In genomic region chr14:51544901-51545300, GRCh38 we compare ENCODE assay signal across 2 cellular contexts.
TF ChIP-seq lines count a peak whose summit lies in the region.

No MANE protein-coding gene starts in this region.

TF ChIP-seq in SK-N-SH, 30 proteins besides CTCF, POLR2A, EP300 and RAD21 (continued from another document):
- no peak for TF ChIP-seq ELF1 (IDR thresholded peaks at IDR 0.05)
- TF ChIP-seq NFIC (IDR thresholded peaks at IDR 0.05; ENCODE audit: borderline replicate concordance), result no peak
- TF ChIP-seq SMC3 (IDR thresholded peaks at IDR 0.05; ENCODE audit: low read depth, low read length), result no peak
- no peak for TF ChIP-seq POLR2AphosphoS5 (IDR thresholded peaks at IDR 0.05; ENCODE audit: low read depth, low read length)
- TF ChIP-seq TEAD4 (IDR thresholded peaks at IDR 0.05; ENCODE audit: borderline replicate concordance, insufficient read depth), result no peak
- TF ChIP-seq MAX (IDR thresholded peaks at IDR 0.05; ENCODE audit: low read depth), result no peak
- no peak for TF ChIP-seq FOXM1 (IDR thresholded peaks at IDR 0.05; ENCODE audit: low read depth)
TF ChIP-seq in SK-N-SH: peak in this region for 0.

TF ChIP-seq in SK-N-SH treated with all-trans-retinoic acid at 6 μM for 48 hours, 23 proteins besides CTCF, POLR2A, EP300 and RAD21 (continued from another document):
- TF ChIP-seq POU6F1 (CRISPR knock-in tag; IDR thresholded peaks at IDR 0.05; ENCODE audit: borderline replicate concordance, low read depth), result no peak
- no peak for TF ChIP-seq CREB5 (CRISPR knock-in tag; IDR thresholded peaks at IDR 0.05; ENCODE audit: low read depth)
- TF ChIP-seq RARB (CRISPR knock-in tag; IDR thresholded peaks at IDR 0.05), result no peak
- TF ChIP-seq ZFP3 (CRISPR knock-in tag; IDR thresholded peaks at IDR 0.05), result no peak
- TF ChIP-seq GLIS3 (CRISPR knock-in tag; IDR thresholded peaks at IDR 0.05), result no peak
- no peak for TF ChIP-seq SNAI2 (CRISPR knock-in tag; IDR thresholded peaks at IDR 0.05)
- no peak for TF ChIP-seq ZC3H10 (CRISPR knock-in tag; IDR thresholded peaks at IDR 0.05)
- no peak for TF ChIP-seq CSRNP3 (CRISPR knock-in tag; IDR thresholded peaks at IDR 0.05)
- TF ChIP-seq TSHZ2 (CRISPR knock-in tag; IDR thresholded peaks at IDR 0.05), result no peak
- no peak for TF ChIP-seq TOX (CRISPR knock-in tag; IDR thresholded peaks at IDR 0.05; ENCODE audit: borderline replicate concordance)
